ENCODE assay signal across 13 cellular contexts in the genomic region with DNA sequence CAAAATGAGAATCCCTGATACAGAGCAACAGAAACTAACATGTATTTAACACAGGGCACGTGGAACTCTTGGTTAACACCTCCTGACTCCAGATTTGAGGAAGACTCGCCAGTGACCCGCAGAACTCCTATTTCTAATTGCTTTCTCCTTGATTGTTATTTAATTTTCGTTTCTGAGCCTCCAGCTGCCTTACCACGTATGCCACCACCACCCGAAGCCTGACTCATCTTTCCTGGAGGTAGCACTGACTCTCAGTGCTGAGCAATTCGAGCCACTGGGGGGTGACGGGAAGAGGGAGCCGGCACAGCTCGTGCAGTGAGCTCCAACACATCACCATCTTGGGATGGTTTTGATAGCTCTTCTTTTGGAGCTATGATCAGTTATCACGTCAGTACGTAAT.
DNase-seq lines count a peak whose midpoint lies in the region; ATAC-seq, FAIRE-seq and TF ChIP-seq lines count a peak whose summit lies in the region.
"Had no signal": no experiment of that assay in that cellular context is flagged by ENCODE, and none has a peak within 500 bp of the region (broad histone marks: within the 10 kb centered on the region; RNA-seq: fewer than 3 reads in every experiment).

No MANE protein-coding gene starts in this region.

- no peak overlapping the region for H4K12ac ChIP-seq in trophoblast cell (ENCODE audit: low read depth, low read length)

- no peaks in the 10 kb centered on the region for H3K79me2 ChIP-seq in trophoblast cell (ENCODE audit: control insufficient read depth, insufficient read depth, low read length, poor library complexity)

- no peak overlapping the region for H2BK12ac ChIP-seq in trophoblast cell (ENCODE audit: low read length)

- H3K9ac ChIP-seq in trophoblast cell (ENCODE audit: low read length): no peak overlapping the region

- H3K36me3 ChIP-seq in H7 (replicated peaks; ENCODE audit: control insufficient read depth, insufficient read depth, low read length): no peaks in the 10 kb centered on the region
- H3K36me3 ChIP-seq in trophoblast cell (ENCODE audit: control insufficient read depth in 1 of 2, insufficient read depth in 2 of 2, low read length in 2 of 2): no peaks in the 10 kb centered on the region
- H3K36me3 ChIP-seq in thyroid gland: no peaks in the 10 kb centered on the region

- no peak overlapping the region for H3K4me3 ChIP-seq in H7 (ENCODE audit: insufficient read depth, low read depth, low read length)
- no peak overlapping the region for H3K4me3 ChIP-seq in trophoblast cell (ENCODE audit: low read depth, low read length)
- H3K4me3 ChIP-seq in thyroid gland (replicated peaks in 1 of 3): no peak overlapping the region

- ATAC-seq in HG03354 (IDR thresholded peaks at IDR 0.05; ENCODE audit: poor library complexity, severe bottlenecking, unreplicated experiment): no peak

- DNase-seq in Caki2 (ENCODE audit: low read depth): peak; percentile 18
- peak; percentile 22 for DNase-seq in H7
- DNase-seq in dermis blood vessel endothelial cell: peak; percentile 40
- DNase-seq in trophoblast cell: peak; percentile 3 to 39
- DNase-seq in frontal cortex (ENCODE audit: low spot score in 2 of 2): no peak
- no peak for DNase-seq in thyroid gland
- DNase-seq: DMS53, H9, NCI-H187, occipital lobe had no signal

- H3K27ac ChIP-seq in trophoblast cell (ENCODE audit: low read depth, low read length) (no peak overlapping the region), thyroid gland (no peak overlapping the region)

- WGBS in trophoblast cell (ENCODE audit: extremely low coverage, insufficient coverage, insufficient read length): no CpG with 5 or more reads among the region's 12 CpGs
- WGBS in thyroid gland, 2 donors: 70 to 85% methylated on average over 12 of the region's 12 CpGs

- no peak overlapping the region for H2AK5ac ChIP-seq in trophoblast cell (ENCODE audit: low read length)

- no peak overlapping the region for H3K4me2 ChIP-seq in trophoblast cell (ENCODE audit: low read length)

- H2BK5ac ChIP-seq in trophoblast cell (ENCODE audit: low read depth, low read length, poor library complexity): no peak overlapping the region

- H2BK120ac ChIP-seq in trophoblast cell (ENCODE audit: insufficient read depth, low read length, poor library complexity): no peak overlapping the region

- no peaks in the 10 kb centered on the region for H3K79me1 ChIP-seq in trophoblast cell (ENCODE audit: low read length)

- H2AFZ ChIP-seq in trophoblast cell (ENCODE audit: insufficient read depth, low read length, poor library complexity): no peak overlapping the region

- H3K18ac ChIP-seq in trophoblast cell (ENCODE audit: low read length): no peak overlapping the region

- no peak overlapping the region for H3K4ac ChIP-seq in trophoblast cell (ENCODE audit: low read depth, low read length)

- no peak overlapping the region for H3K14ac ChIP-seq in trophoblast cell (ENCODE audit: low read length)

- no peak overlapping the region for H4K91ac ChIP-seq in trophoblast cell (ENCODE audit: low read depth, low read length)

- no peaks in the 10 kb centered on the region for H3K27me3 ChIP-seq in H7 (ENCODE audit: control insufficient read depth, insufficient read depth, low read length)
- H3K27me3 ChIP-seq in trophoblast cell (ENCODE audit: insufficient read depth, low read length): no peaks in the 10 kb centered on the region
- H3K27me3 ChIP-seq in thyroid gland: no peaks in the 10 kb centered on the region

- H3K9me3 ChIP-seq in trophoblast cell (ENCODE audit: insufficient read depth, low read depth, low read length) (no peaks in the 10 kb centered on the region), thyroid gland (no peaks in the 10 kb centered on the region)

- no peak for FAIRE-seq in frontal cortex (lab: Jason Lieb, UNC)
- FAIRE-seq: astrocyte, GM19239 had no signal

- intact Hi-C loops in thyroid gland (cut with DNase I): no loop called here

- TF ChIP-seq POLR2A in thyroid gland (IDR thresholded peaks at IDR 0.05): no peak

- H4K8ac ChIP-seq in trophoblast cell (ENCODE audit: low read depth, low read length): no peak overlapping the region

- no peak overlapping the region for H3K23ac ChIP-seq in trophoblast cell (ENCODE audit: low read length)

- H3K4me1 ChIP-seq in trophoblast cell (ENCODE audit: control insufficient read depth in 1 of 2, insufficient read depth in 2 of 2, low read length in 2 of 2) (no peaks in the 10 kb centered on the region), thyroid gland (no peaks in the 10 kb centered on the region)

- in situ Hi-C loops in Caki2 (cut with HindIII; ENCODE audit: low pct_unique_long_range_greater_than_20kb, low sequenced_read_pairs): no loop called here

- no peak for TF ChIP-seq CTCF in thyroid gland (IDR thresholded peaks at IDR 0.05)

Comparison
In these comparisons a context has a peak if more than half of its experiments do, and no peak if none do; other contexts are left out.
1. DNase-seq: peak in Caki2 (single experiment), H7 (single experiment), dermis blood vessel endothelial cell (single experiment) and trophoblast cell (2 of 2); none in frontal cortex (0 of 2) and thyroid gland (0 of 2).